Comparison of ENCODE assay signal across 1 cellular context in genomic region chr7:151592330-151592729, GRCh38.
TF ChIP-seq lines count a peak whose summit lies in the region.

No MANE protein-coding gene starts in this region.

TF ChIP-seq in K562, 482 proteins besides CTCF, POLR2A, EP300 and RAD21:
- TF ChIP-seq ZBTB40 (IDR thresholded peaks at IDR 0.05): no peak
- no peak for TF ChIP-seq ZBTB40 (CRISPR knock-in tag; IDR thresholded peaks at IDR 0.05)
- no peak for TF ChIP-seq ZNF717 (CRISPR knock-in tag; IDR thresholded peaks at IDR 0.05)
- no peak for TF ChIP-seq ZNF780A (CRISPR knock-in tag; IDR thresholded peaks at IDR 0.05)
- no peak for TF ChIP-seq HIVEP1 (CRISPR knock-in tag; IDR thresholded peaks at IDR 0.05)
- TF ChIP-seq ZNF77 (CRISPR knock-in tag; IDR thresholded peaks at IDR 0.05): no peak
- no peak for TF ChIP-seq SMARCE1 (IDR thresholded peaks at IDR 0.05)
- no peak for TF ChIP-seq PHTF2 (CRISPR knock-in tag; IDR thresholded peaks at IDR 0.05)
- TF ChIP-seq TCF15 (CRISPR knock-in tag; IDR thresholded peaks at IDR 0.05): no peak
- TF ChIP-seq GATAD2A (IDR thresholded peaks at IDR 0.05): no peak
- no peak for TF ChIP-seq CBX5 (IDR thresholded peaks at IDR 0.05; ENCODE audit: borderline replicate concordance, low read depth)
- no peak for TF ChIP-seq ZNF445 (CRISPR knock-in tag; IDR thresholded peaks at IDR 0.05; ENCODE audit: low read depth)
- no peak for TF ChIP-seq MCM7 (IDR thresholded peaks at IDR 0.05)
- no peak for TF ChIP-seq THRA (IDR thresholded peaks at IDR 0.05)
